In the genomic region with DNA sequence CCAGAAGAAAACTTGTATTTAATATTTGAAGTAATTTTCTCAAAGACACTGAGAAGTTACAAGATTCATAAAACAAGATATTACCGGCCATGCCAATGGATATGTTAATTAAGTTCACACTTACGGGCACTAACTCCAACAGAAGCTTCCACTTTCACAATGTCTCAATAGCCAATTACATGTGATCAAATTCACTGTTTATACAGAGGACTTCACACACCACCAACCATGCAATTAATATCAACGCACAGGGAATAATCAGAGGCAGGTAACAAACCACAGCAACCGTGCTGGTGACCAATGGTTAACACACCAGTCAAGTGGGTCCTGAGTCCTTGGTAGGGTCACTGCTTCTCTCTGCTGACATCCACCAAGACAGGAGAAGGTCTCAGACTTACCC, we compare ENCODE assay signal across 27 cellular contexts.
"Had no signal": no experiment of that assay in that cellular context is flagged by ENCODE, and none has a peak within 500 bp of the region (broad histone marks: within the 10 kb centered on the region; RNA-seq: fewer than 3 reads in every experiment).

No MANE protein-coding gene starts in this region.

- H3K27ac Mint-ChIP-seq: activated CD4-positive, alpha-beta T cell treated with anti-CD3 and anti-CD28 coated beads for 36 hours; activated CD8-positive, alpha-beta T cell treated with anti-CD3 and anti-CD28 coated beads, Interleukin-2, amount 10 ng/mL, durations not matched to agents 7 days and 5 days; activated naive CD4-positive, alpha-beta T cell treated with anti-CD3 and anti-CD28 coated beads, Interleukin-2, amount 50 U/mL, for 72 hours; activated T-cell treated with anti-CD3 and anti-CD28 coated beads, Interleukin-2, amount 50 U/mL, for 72 hours; mesothelial cell of epicardium; naive thymus-derived CD8-positive, alpha-beta T cell; stimulated activated effector memory CD8-positive, alpha-beta T cell treated with anti-CD3 and anti-CD28 coated beads, Interleukin-12 subunit alpha, Interleukin-12 subunit beta, amount 100 ng/mL, for 72 hours; stimulated activated naive CD8-positive, alpha-beta T cell treated with anti-CD3 and anti-CD28 coated beads, Interleukin-15, amount 100 ng/mL, for 72 hours; T-helper 2 cell treated with Interferon-gamma antibody and Interleukin-4, amounts not matched to agents 5 μg/mL and 100 μg/mL, for 36 hours had no signal

- H3K27me3 Mint-ChIP-seq: activated CD4-positive, alpha-beta T cell treated with anti-CD3 and anti-CD28 coated beads for 36 hours; stimulated activated naive CD8-positive, alpha-beta T cell treated with anti-CD3 and anti-CD28 coated beads, Interleukin-15, amount 100 ng/mL, for 72 hours had no signal

- H3K36me3 Mint-ChIP-seq: activated naive CD4-positive, alpha-beta T cell treated with anti-CD3 and anti-CD28 coated beads, Interleukin-2, amount 50 U/mL, for 72 hours; mesothelial cell of epicardium; stimulated activated effector memory CD8-positive, alpha-beta T cell treated with anti-CD3 and anti-CD28 coated beads, Interleukin-12 subunit alpha, Interleukin-12 subunit beta, amount 100 ng/mL, for 72 hours had no signal

- H3K9me3 Mint-ChIP-seq: stimulated activated naive CD8-positive, alpha-beta T cell treated with anti-CD3 and anti-CD28 coated beads, Interleukin-15, amount 100 ng/mL, for 72 hours; T-helper 2 cell treated with Interferon-gamma antibody and Interleukin-4, amounts not matched to agents 5 μg/mL and 100 μg/mL, for 36 hours had no signal

- H3K4me1 Mint-ChIP-seq: activated CD4-positive, alpha-beta T cell treated with anti-CD3 and anti-CD28 coated beads for 36 hours; stimulated activated effector memory CD8-positive, alpha-beta T cell treated with anti-CD3 and anti-CD28 coated beads, Interleukin-12 subunit alpha, Interleukin-12 subunit beta, amount 100 ng/mL, for 72 hours; stimulated activated naive CD8-positive, alpha-beta T cell treated with anti-CD3 and anti-CD28 coated beads, Interleukin-15, amount 100 ng/mL, for 72 hours had no signal

- H3K4me3 Mint-ChIP-seq: activated CD4-positive, alpha-beta T cell treated with anti-CD3 and anti-CD28 coated beads for 36 hours; activated CD8-positive, alpha-beta T cell treated with anti-CD3 and anti-CD28 coated beads, Interleukin-2, amount 10 ng/mL, durations not matched to agents 7 days and 5 days; activated T-cell treated with anti-CD3 and anti-CD28 coated beads, Interleukin-2, amount 50 U/mL, for 72 hours; mesothelial cell of epicardium; naive thymus-derived CD8-positive, alpha-beta T cell; neural crest cell; stimulated activated effector memory CD8-positive, alpha-beta T cell treated with anti-CD3 and anti-CD28 coated beads, Interleukin-12 subunit alpha, Interleukin-12 subunit beta, amount 100 ng/mL, for 72 hours; stimulated activated naive CD8-positive, alpha-beta T cell treated with anti-CD3 and anti-CD28 coated beads, Interleukin-15, amount 100 ng/mL, for 72 hours; T-helper 2 cell treated with Interferon-gamma antibody and Interleukin-4, amounts not matched to agents 5 μg/mL and 100 μg/mL, for 36 hours had no signal

- DNase-seq: activated CD4-positive, alpha-beta T cell treated with anti-CD3 and anti-CD28 coated beads for 36 hours; activated CD4-positive, CD25-positive, alpha-beta regulatory T cell; activated CD8-positive, alpha-beta T cell treated with anti-CD3 and anti-CD28 coated beads, Interleukin-2, amount 10 ng/mL, durations not matched to agents 7 days and 5 days; activated naive CD4-positive, alpha-beta T cell; activated T-cell treated with anti-CD3 and anti-CD28 coated beads for 4 hours; activated T-cell treated with anti-CD3 and anti-CD28 coated beads, Interleukin-2, amount 50 U/mL, for 72 hours; effector memory CD4-positive, alpha-beta T cell; erythroblast; gastrocnemius medialis; glutamatergic neuron; left colon; mammary epithelial cell; naive thymus-derived CD8-positive, alpha-beta T cell; nucleus accumbens; pancreas; sigmoid colon; small intestine; stimulated activated CD4-positive, alpha-beta T cell treated with anti-CD3 and anti-CD28 coated beads, Interleukin-4, amount 100 ng/mL, for 24 hours; stimulated activated naive CD8-positive, alpha-beta T cell treated with anti-CD3 and anti-CD28 coated beads, Interleukin-15, amount 100 ng/mL, for 72 hours; substantia nigra; thyroid gland; upper lobe of right lung had no signal

- ATAC-seq: activated CD4-positive, alpha-beta T cell treated with anti-CD3 and anti-CD28 coated beads for 36 hours; activated CD8-positive, alpha-beta T cell treated with anti-CD3 and anti-CD28 coated beads, Interleukin-2, amount 10 ng/mL, durations not matched to agents 7 days and 5 days; activated naive CD4-positive, alpha-beta T cell treated with anti-CD3 and anti-CD28 coated beads, Interleukin-2, amount 50 U/mL, for 72 hours; activated T-cell treated with anti-CD3 and anti-CD28 coated beads, Interleukin-2, amount 50 U/mL, for 72 hours; gastrocnemius medialis; left colon; naive thymus-derived CD8-positive, alpha-beta T cell; pancreas; stimulated activated effector memory CD8-positive, alpha-beta T cell treated with anti-CD3 and anti-CD28 coated beads, Interleukin-12 subunit alpha, Interleukin-12 subunit beta, amount 100 ng/mL, for 72 hours; stimulated activated naive CD8-positive, alpha-beta T cell treated with anti-CD3 and anti-CD28 coated beads, Interleukin-15, amount 100 ng/mL, for 72 hours; upper lobe of right lung had no signal
